2 cellular contexts compared by ENCODE assay signal in the genomic region with DNA sequence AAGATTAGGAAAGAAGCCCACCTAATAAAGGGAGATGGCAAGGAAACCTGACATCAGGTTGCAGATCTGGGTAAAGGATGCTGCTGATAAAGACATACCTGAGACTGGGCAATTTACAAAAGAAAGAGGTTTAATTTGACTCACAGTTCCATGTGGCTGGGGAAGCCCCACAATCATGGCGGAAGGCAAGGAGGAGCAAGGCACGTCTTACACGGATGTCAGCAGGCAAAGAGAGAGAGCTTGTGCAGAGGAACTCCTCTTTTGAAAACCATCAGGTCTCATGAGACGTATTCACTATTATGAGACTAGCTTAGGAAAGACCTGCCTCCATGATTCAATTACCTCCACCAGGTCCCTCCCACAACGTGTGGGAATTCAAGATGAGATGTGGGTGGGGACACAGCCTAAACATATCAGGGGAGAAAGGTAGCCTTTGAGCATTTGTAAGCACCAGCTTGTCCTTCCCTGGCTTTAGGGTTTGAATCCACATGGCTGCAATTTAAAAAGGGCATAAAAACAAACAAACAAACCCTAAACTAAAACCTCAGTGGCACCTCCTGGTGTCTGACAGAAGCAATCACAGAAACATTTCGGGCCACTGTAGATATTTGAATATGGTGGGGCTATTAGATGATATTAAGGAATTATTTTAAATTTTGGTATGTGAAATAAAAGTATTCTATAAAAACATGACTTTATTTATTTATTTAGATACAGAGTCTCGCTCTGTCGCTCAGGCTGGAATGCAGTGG.
TF ChIP-seq lines count a peak whose summit lies in the region.

No MANE protein-coding gene starts in this region.

TF ChIP-seq in SK-N-SH, 30 proteins besides CTCF, POLR2A, EP300 and RAD21 (continued from another document):
- TF ChIP-seq, protein P1, sequence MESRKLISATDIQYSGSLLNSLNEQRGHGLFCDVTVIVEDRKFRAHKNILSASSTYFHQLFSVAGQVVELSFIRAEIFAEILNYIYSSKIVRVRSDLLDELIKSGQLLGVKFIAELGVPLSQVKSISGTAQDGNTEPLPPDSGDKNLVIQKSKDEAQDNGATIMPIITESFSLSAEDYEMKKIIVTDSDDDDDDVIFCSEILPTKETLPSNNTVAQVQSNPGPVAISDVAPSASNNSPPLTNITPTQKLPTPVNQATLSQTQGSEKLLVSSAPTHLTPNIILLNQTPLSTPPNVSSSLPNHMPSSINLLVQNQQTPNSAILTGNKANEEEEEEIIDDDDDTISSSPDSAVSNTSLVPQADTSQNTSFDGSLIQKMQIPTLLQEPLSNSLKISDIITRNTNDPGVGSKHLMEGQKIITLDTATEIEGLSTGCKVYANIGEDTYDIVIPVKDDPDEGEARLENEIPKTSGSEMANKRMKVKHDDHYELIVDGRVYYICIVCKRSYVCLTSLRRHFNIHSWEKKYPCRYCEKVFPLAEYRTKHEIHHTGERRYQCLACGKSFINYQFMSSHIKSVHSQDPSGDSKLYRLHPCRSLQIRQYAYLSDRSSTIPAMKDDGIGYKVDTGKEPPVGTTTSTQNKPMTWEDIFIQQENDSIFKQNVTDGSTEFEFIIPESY (IDR thresholded peaks at IDR 0.05; ENCODE audit: borderline replicate concordance, low read depth), result no peak
- no peak for TF ChIP-seq TAF1 (IDR thresholded peaks at IDR 0.05; ENCODE audit: borderline replicate concordance, low read depth, low read length)
- TF ChIP-seq MEF2A (IDR thresholded peaks at IDR 0.05; ENCODE audit: borderline replicate concordance, low read depth), result no peak
- no peak for TF ChIP-seq NRF1 (IDR thresholded peaks at IDR 0.05; ENCODE audit: low read depth, low read length)
- no peak for TF ChIP-seq TEAD4 (IDR thresholded peaks at IDR 0.05; ENCODE audit: borderline replicate concordance, insufficient read depth)
- TF ChIP-seq CHD2 (IDR thresholded peaks at IDR 0.05; ENCODE audit: low read length, partially characterized antibody), result no peak

TF ChIP-seq in SK-N-SH treated with all-trans-retinoic acid at 6 μM for 48 hours, 23 proteins besides CTCF, POLR2A, EP300 and RAD21 (continued from another document):
- TF ChIP-seq ZNF565 (CRISPR knock-in tag; conservative IDR thresholded peaks at IDR 0.05; ENCODE audit: low read depth) (no peak), ISL1 (CRISPR knock-in tag; IDR thresholded peaks at IDR 0.05) (no peak), ZFP30 (CRISPR knock-in tag; IDR thresholded peaks at IDR 0.05) (no peak), TCF4 (CRISPR knock-in tag; IDR thresholded peaks at IDR 0.05; ENCODE audit: borderline replicate concordance) (no peak), ARNTL (CRISPR knock-in tag; IDR thresholded peaks at IDR 0.05; ENCODE audit: borderline replicate concordance, low read depth) (no peak)
- TF ChIP-seq, protein P2, sequence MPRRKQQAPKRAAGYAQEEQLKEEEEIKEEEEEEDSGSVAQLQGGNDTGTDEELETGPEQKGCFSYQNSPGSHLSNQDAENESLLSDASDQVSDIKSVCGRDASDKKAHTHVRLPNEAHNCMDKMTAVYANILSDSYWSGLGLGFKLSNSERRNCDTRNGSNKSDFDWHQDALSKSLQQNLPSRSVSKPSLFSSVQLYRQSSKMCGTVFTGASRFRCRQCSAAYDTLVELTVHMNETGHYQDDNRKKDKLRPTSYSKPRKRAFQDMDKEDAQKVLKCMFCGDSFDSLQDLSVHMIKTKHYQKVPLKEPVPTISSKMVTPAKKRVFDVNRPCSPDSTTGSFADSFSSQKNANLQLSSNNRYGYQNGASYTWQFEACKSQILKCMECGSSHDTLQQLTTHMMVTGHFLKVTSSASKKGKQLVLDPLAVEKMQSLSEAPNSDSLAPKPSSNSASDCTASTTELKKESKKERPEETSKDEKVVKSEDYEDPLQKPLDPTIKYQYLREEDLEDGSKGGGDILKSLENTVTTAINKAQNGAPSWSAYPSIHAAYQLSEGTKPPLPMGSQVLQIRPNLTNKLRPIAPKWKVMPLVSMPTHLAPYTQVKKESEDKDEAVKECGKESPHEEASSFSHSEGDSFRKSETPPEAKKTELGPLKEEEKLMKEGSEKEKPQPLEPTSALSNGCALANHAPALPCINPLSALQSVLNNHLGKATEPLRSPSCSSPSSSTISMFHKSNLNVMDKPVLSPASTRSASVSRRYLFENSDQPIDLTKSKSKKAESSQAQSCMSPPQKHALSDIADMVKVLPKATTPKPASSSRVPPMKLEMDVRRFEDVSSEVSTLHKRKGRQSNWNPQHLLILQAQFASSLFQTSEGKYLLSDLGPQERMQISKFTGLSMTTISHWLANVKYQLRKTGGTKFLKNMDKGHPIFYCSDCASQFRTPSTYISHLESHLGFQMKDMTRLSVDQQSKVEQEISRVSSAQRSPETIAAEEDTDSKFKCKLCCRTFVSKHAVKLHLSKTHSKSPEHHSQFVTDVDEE (CRISPR knock-in tag; IDR thresholded peaks at IDR 0.05), result no peak
